ENCODE assay signal across 2 cellular contexts in the genomic region with DNA sequence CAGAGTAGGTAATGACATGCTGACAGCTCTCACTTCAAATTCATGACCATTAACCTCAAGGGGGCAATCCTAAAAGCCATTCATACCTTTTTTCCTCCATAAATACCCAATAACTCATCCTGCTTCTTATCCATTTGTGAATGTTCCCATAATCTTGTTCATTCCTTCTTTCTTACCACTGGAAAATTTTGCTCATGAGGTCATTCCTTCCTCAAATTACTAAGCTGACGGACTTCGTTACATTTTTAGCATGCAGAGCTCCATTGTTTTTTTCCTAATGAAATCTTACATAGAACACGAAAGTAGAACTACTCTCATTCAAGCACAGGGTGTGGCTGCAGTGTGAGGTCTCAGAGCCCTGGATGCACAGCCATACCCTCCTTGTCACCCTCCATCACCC.
TF ChIP-seq lines count a peak whose summit lies in the region.

No MANE protein-coding gene starts in this region.

TF ChIP-seq in IMR-90, 13 proteins besides CTCF, POLR2A, EP300 and RAD21 (continued from another document):
- TF ChIP-seq, protein P1, sequence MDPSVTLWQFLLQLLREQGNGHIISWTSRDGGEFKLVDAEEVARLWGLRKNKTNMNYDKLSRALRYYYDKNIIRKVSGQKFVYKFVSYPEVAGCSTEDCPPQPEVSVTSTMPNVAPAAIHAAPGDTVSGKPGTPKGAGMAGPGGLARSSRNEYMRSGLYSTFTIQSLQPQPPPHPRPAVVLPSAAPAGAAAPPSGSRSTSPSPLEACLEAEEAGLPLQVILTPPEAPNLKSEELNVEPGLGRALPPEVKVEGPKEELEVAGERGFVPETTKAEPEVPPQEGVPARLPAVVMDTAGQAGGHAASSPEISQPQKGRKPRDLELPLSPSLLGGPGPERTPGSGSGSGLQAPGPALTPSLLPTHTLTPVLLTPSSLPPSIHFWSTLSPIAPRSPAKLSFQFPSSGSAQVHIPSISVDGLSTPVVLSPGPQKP (IDR thresholded peaks at IDR 0.05; ENCODE audit: borderline replicate concordance, low read depth, low read length), result no peak
- no peak for TF ChIP-seq RFX5 (IDR thresholded peaks at IDR 0.05; ENCODE audit: low read depth, low read length)
- TF ChIP-seq NFE2L2 (IDR thresholded peaks at IDR 0.05; ENCODE audit: low read depth, low read length), result no peak

TF ChIP-seq in neural cell, 6 proteins besides CTCF, POLR2A, EP300 and RAD21:
- TF ChIP-seq, protein P2, sequence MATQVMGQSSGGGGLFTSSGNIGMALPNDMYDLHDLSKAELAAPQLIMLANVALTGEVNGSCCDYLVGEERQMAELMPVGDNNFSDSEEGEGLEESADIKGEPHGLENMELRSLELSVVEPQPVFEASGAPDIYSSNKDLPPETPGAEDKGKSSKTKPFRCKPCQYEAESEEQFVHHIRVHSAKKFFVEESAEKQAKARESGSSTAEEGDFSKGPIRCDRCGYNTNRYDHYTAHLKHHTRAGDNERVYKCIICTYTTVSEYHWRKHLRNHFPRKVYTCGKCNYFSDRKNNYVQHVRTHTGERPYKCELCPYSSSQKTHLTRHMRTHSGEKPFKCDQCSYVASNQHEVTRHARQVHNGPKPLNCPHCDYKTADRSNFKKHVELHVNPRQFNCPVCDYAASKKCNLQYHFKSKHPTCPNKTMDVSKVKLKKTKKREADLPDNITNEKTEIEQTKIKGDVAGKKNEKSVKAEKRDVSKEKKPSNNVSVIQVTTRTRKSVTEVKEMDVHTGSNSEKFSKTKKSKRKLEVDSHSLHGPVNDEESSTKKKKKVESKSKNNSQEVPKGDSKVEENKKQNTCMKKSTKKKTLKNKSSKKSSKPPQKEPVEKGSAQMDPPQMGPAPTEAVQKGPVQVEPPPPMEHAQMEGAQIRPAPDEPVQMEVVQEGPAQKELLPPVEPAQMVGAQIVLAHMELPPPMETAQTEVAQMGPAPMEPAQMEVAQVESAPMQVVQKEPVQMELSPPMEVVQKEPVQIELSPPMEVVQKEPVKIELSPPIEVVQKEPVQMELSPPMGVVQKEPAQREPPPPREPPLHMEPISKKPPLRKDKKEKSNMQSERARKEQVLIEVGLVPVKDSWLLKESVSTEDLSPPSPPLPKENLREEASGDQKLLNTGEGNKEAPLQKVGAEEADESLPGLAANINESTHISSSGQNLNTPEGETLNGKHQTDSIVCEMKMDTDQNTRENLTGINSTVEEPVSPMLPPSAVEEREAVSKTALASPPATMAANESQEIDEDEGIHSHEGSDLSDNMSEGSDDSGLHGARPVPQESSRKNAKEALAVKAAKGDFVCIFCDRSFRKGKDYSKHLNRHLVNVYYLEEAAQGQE (IDR thresholded peaks at IDR 0.05; ENCODE audit: borderline replicate concordance), result no peak
- peak; percentile 20 for TF ChIP-seq POLR2AphosphoS5 (IDR thresholded peaks at IDR 0.05)
